ENCODE assay signal across 22 cellular contexts in the genomic region with DNA sequence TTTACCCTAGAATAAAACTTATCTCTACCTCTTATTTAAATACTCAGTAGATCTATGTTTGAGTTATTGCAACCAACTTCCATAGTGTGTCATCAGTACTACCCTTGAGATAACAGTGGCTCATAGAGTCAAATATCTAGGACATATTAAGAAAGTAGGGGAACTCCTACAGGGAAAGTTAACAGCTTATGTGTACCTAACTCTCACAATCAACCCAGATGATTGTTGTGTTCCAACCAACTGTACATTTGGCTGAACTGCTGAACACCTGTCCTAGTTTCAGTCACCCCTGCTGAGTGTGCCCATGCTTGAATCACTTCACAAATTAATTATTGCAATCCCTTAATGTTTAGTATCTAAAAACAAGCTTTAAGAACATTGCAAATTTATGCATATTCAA.
"Had no signal": no experiment of that assay in that cellular context is flagged by ENCODE, and none has a peak within 500 bp of the region (broad histone marks: within the 10 kb centered on the region; RNA-seq: fewer than 3 reads in every experiment).

No MANE protein-coding gene starts in this region.

- H3K36me3 ChIP-seq: esophagus muscularis mucosa, gastrocnemius medialis, heart right ventricle, spleen, tibial nerve, upper lobe of right lung, vagina had no signal

- H3K27ac ChIP-seq: epithelial cell of prostate, esophagus muscularis mucosa, gastrocnemius medialis, heart right ventricle, parathyroid adenoma, spleen, testis, tibial nerve, upper lobe of right lung, vagina had no signal

- H3K4me3 Mint-ChIP-seq: effector memory CD8-positive, alpha-beta T cell; naive B cell; nephron; stimulated activated naive B cell treated with anti-CD40 and anti-IgM and Interleukin-4, amounts not matched to agents 10 μg/mL and 1 μg/mL and 100 μg/mL, for 72 hours; stimulated activated naive CD8-positive, alpha-beta T cell treated with anti-CD3 and anti-CD28 coated beads, Interleukin-15, amount 100 ng/mL, for 72 hours had no signal

- DNase-seq: effector memory CD8-positive, alpha-beta T cell; gastrocnemius medialis; heart right ventricle; hypothalamus; kidney glomerular epithelial cell; naive B cell; occipital lobe; spleen; stimulated activated CD4-positive, alpha-beta T cell treated with anti-CD3 and anti-CD28 coated beads, Interleukin-15, amount 100 ng/mL, for 24 hours; stimulated activated CD4-positive, alpha-beta T cell treated with anti-CD3 and anti-CD28 coated beads, Interleukin-1b, Interleukin-23, amount 100 ng/mL, for 48 hours; stimulated activated CD4-positive, alpha-beta T cell treated with anti-CD3 and anti-CD28 coated beads, Interleukin-4, amount 100 ng/mL, for 24 hours; stimulated activated naive B cell treated with anti-CD40 and anti-IgM and Interleukin-4, amounts not matched to agents 10 μg/mL and 1 μg/mL and 100 μg/mL, for 72 hours; stimulated activated naive CD8-positive, alpha-beta T cell treated with anti-CD3 and anti-CD28 coated beads, Interleukin-15, amount 100 ng/mL, for 72 hours; testis; upper lobe of right lung had no signal

- H3K27me3 ChIP-seq: esophagus muscularis mucosa, gastrocnemius medialis, heart right ventricle, spleen, testis, tibial nerve, upper lobe of right lung, vagina had no signal

- H3K27me3 Mint-ChIP-seq: effector memory CD8-positive, alpha-beta T cell; naive B cell; stimulated activated naive B cell treated with anti-CD40 and anti-IgM and Interleukin-4, amounts not matched to agents 10 μg/mL and 1 μg/mL and 100 μg/mL, for 72 hours; stimulated activated naive CD8-positive, alpha-beta T cell treated with anti-CD3 and anti-CD28 coated beads, Interleukin-15, amount 100 ng/mL, for 72 hours had no signal

- H3K4me1 Mint-ChIP-seq: naive B cell; nephron; stimulated activated naive B cell treated with anti-CD40 and anti-IgM and Interleukin-4, amounts not matched to agents 10 μg/mL and 1 μg/mL and 100 μg/mL, for 72 hours; stimulated activated naive CD8-positive, alpha-beta T cell treated with anti-CD3 and anti-CD28 coated beads, Interleukin-15, amount 100 ng/mL, for 72 hours had no signal

- H3K4me3 ChIP-seq: esophagus muscularis mucosa, gastrocnemius medialis, heart right ventricle, spleen, testis, tibial nerve, upper lobe of right lung, vagina had no signal

- H3K27ac Mint-ChIP-seq: effector memory CD8-positive, alpha-beta T cell; naive B cell; nephron; stimulated activated naive B cell treated with anti-CD40 and anti-IgM and Interleukin-4, amounts not matched to agents 10 μg/mL and 1 μg/mL and 100 μg/mL, for 72 hours; stimulated activated naive CD8-positive, alpha-beta T cell treated with anti-CD3 and anti-CD28 coated beads, Interleukin-15, amount 100 ng/mL, for 72 hours had no signal

- ATAC-seq: effector memory CD8-positive, alpha-beta T cell; gastrocnemius medialis; heart right ventricle; sciatic nerve; stimulated activated naive CD8-positive, alpha-beta T cell treated with anti-CD3 and anti-CD28 coated beads, Interleukin-15, amount 100 ng/mL, for 72 hours; upper lobe of right lung had no signal

- H3K36me3 Mint-ChIP-seq: naive B cell; stimulated activated naive B cell treated with anti-CD40 and anti-IgM and Interleukin-4, amounts not matched to agents 10 μg/mL and 1 μg/mL and 100 μg/mL, for 72 hours had no signal
